16 cellular contexts compared by ENCODE assay signal in genomic region chr5:11504794-11505193, GRCh38.
A peak's percentile ranks its signal among the peaks of the same experiment; 100 is the strongest.
DNase-seq lines count a peak whose midpoint lies in the region; ATAC-seq, FAIRE-seq and TF ChIP-seq lines count a peak whose summit lies in the region.
"Had no signal": no experiment of that assay in that cellular context is flagged by ENCODE, and none has a peak within 500 bp of the region (broad histone marks: within the 10 kb centered on the region; RNA-seq: fewer than 3 reads in every experiment).

No MANE protein-coding gene starts in this region.

- H3K9ac ChIP-seq in astrocyte (ENCODE audit: low read length) (no peak overlapping the region), mesendoderm (ENCODE audit: low read length) (no peak overlapping the region)

- H2AK5ac ChIP-seq in mesendoderm (ENCODE audit: low read length): no peak overlapping the region

- FAIRE-seq in astrocyte (lab: Jason Lieb, UNC): no peak

- H3K27ac Mint-ChIP-seq in astrocyte (ENCODE audit: unreplicated experiment): no peak overlapping the region
- no peak overlapping the region for H3K27ac Mint-ChIP-seq in activated naive CD4-positive, alpha-beta T cell treated with anti-CD3 and anti-CD28 coated beads, Interleukin-2, amount 50 U/mL, for 72 hours
- H3K27ac Mint-ChIP-seq: activated T-helper 1 cell treated with anti-CD3 and anti-CD28 coated beads, Interleukin-12 subunit alpha, Interleukin-12 subunit beta, Interleukin-2, Interleukin-4 antibody, amounts not matched to agents 30 ng/mL and 10 ng/mL and 1 ng/mL, durations not matched to agents 14 hours and 24 hours and 36 hours; stimulated activated effector memory CD8-positive, alpha-beta T cell treated with anti-CD3 and anti-CD28 coated beads, Interleukin-12 subunit alpha, Interleukin-12 subunit beta, amount 100 ng/mL, for 72 hours; T-helper 1 cell treated with Interleukin-12 subunit alpha and Interleukin-12 subunit beta and Interleukin-4 antibody, amounts not matched to agents 30 μg/mL and 1 μg/mL, for 36 hours had no signal

- H3K4me1 Mint-ChIP-seq in astrocyte (ENCODE audit: low read depth, unreplicated experiment): no peaks in the 10 kb centered on the region
- H3K4me1 Mint-ChIP-seq: stimulated activated effector memory CD8-positive, alpha-beta T cell treated with anti-CD3 and anti-CD28 coated beads, Interleukin-12 subunit alpha, Interleukin-12 subunit beta, amount 100 ng/mL, for 72 hours had no signal

- H3K56ac ChIP-seq in mesendoderm (ENCODE audit: low read length): no peak overlapping the region

- no peak overlapping the region for H3K4ac ChIP-seq in mesendoderm (ENCODE audit: low read depth, low read length)

- no peaks in the 10 kb centered on the region for H3K79me1 ChIP-seq in mesendoderm (ENCODE audit: low read length)

- no peak overlapping the region for H3K4me3 Mint-ChIP-seq in astrocyte (ENCODE audit: unreplicated experiment)
- H3K4me3 Mint-ChIP-seq: activated T-helper 1 cell treated with anti-CD3 and anti-CD28 coated beads, Interleukin-12 subunit alpha, Interleukin-12 subunit beta, Interleukin-2, Interleukin-4 antibody, amounts not matched to agents 30 ng/mL and 10 ng/mL and 1 ng/mL, durations not matched to agents 14 hours and 24 hours and 36 hours; stimulated activated effector memory CD8-positive, alpha-beta T cell treated with anti-CD3 and anti-CD28 coated beads, Interleukin-12 subunit alpha, Interleukin-12 subunit beta, amount 100 ng/mL, for 72 hours; T-helper 1 cell treated with Interleukin-12 subunit alpha and Interleukin-12 subunit beta and Interleukin-4 antibody, amounts not matched to agents 30 μg/mL and 1 μg/mL, for 36 hours had no signal

- H3K36me3 ChIP-seq in BE2C (no peaks in the 10 kb centered on the region; the same call in 1 of the 2 replicates), astrocyte (ENCODE audit: insufficient read depth, low read length) (no peaks in the 10 kb centered on the region), mesendoderm (ENCODE audit: control insufficient read depth, insufficient read depth, low read length) (no peaks in the 10 kb centered on the region), lower lobe of right lung (no peaks in the 10 kb centered on the region), PC-9 (ENCODE audit: low read depth) (no peaks in the 10 kb centered on the region)
- H3K36me3 ChIP-seq: gastroesophageal sphincter, uterus had no signal

- no peak overlapping the region for H2AFZ ChIP-seq in astrocyte (ENCODE audit: low read depth, low read length)
- H2AFZ ChIP-seq in PC-9: no peak overlapping the region

- CTCF ChIA-PET in PC-9 (lab: Charles Lee): no interaction called here

- H3K27ac ChIP-seq in astrocyte (ENCODE audit: low read depth, low read length) (no peak overlapping the region), mesendoderm (ENCODE audit: low read depth, low read length) (no peak overlapping the region), lower lobe of right lung (no peak overlapping the region), PC-9 (no peak overlapping the region)
- H3K27ac ChIP-seq: gastroesophageal sphincter, uterus had no signal

- no peaks in the 10 kb centered on the region for H3K9me2 ChIP-seq in PC-9 (ENCODE audit: insufficient read depth)

- no peak overlapping the region for H2BK15ac ChIP-seq in mesendoderm (replicated peaks; ENCODE audit: low read depth)

- H3K79me2 ChIP-seq in astrocyte (ENCODE audit: insufficient read depth, low read length): no peaks in the 10 kb centered on the region
- H3K79me2 ChIP-seq in mesendoderm (ENCODE audit: control insufficient read depth, insufficient read depth, low read length): no peaks in the 10 kb centered on the region
- no peaks in the 10 kb centered on the region for H3K79me2 ChIP-seq in PC-9 (ENCODE audit: low read depth)

- H3K27me3 ChIP-seq in BE2C: no peaks in the 10 kb centered on the region
- H3K27me3 ChIP-seq in astrocyte (ENCODE audit: insufficient read depth, low read length): no peaks in the 10 kb centered on the region
- H3K27me3 ChIP-seq in mesendoderm (ENCODE audit: insufficient read depth, low read length, poor library complexity): no peaks in the 10 kb centered on the region
- H3K27me3 ChIP-seq in lower lobe of right lung (ENCODE audit: low read depth): no peaks in the 10 kb centered on the region
- H3K27me3 ChIP-seq in PC-9 (ENCODE audit: insufficient read depth, low read depth): peaks cover 14% of the 10 kb centered on the region; the same call in 1 of the 2 replicates
- H3K27me3 ChIP-seq: uterus had no signal

- H3K36me3 Mint-ChIP-seq in astrocyte (ENCODE audit: low read depth, unreplicated experiment): no peaks in the 10 kb centered on the region
- H3K36me3 Mint-ChIP-seq in activated naive CD4-positive, alpha-beta T cell treated with anti-CD3 and anti-CD28 coated beads, Interleukin-2, amount 50 U/mL, for 72 hours: no peaks in the 10 kb centered on the region
- H3K36me3 Mint-ChIP-seq: stimulated activated effector memory CD8-positive, alpha-beta T cell treated with anti-CD3 and anti-CD28 coated beads, Interleukin-12 subunit alpha, Interleukin-12 subunit beta, amount 100 ng/mL, for 72 hours had no signal

- no peak for ATAC-seq in lower lobe of right lung
- no peak for ATAC-seq in activated naive CD4-positive, alpha-beta T cell treated with anti-CD3 and anti-CD28 coated beads, Interleukin-2, amount 50 U/mL, for 72 hours
- ATAC-seq: gastroesophageal sphincter; stimulated activated effector memory CD8-positive, alpha-beta T cell treated with anti-CD3 and anti-CD28 coated beads, Interleukin-12 subunit alpha, Interleukin-12 subunit beta, amount 100 ng/mL, for 72 hours had no signal

- H2BK120ac ChIP-seq in mesendoderm (ENCODE audit: low read depth, low read length): no peak overlapping the region

- peak; percentile 54 for DNase-seq in BE2C
- peak; percentile 64 for DNase-seq in LHCN-M2 (ENCODE audit: low read depth)
- DNase-seq in astrocyte (ENCODE audit: low read depth): peak; percentile 45
- DNase-seq in mesendoderm: peak; percentile 53
- no peak for DNase-seq in lower lobe of right lung
- no peak for DNase-seq in GM13977 (ENCODE audit: low spot score)
- no peak for DNase-seq in activated naive CD4-positive, alpha-beta T cell treated with anti-CD3 and anti-CD28 coated beads, Interleukin-2, amount 50 U/mL, for 72 hours (ENCODE audit: low spot score in 2 of 2)
- no peak for DNase-seq in PC-9
- DNase-seq: activated CD4-positive, alpha-beta T cell treated with anti-CD3 and anti-CD28 coated beads for 4 hours; effector memory CD4-positive, alpha-beta T cell; stimulated activated CD4-positive, alpha-beta T cell treated with anti-CD3 and anti-CD28 coated beads, Interleukin-4, amount 100 ng/mL, for 24 hours; uterus had no signal

- no peak overlapping the region for H4K5ac ChIP-seq in mesendoderm (ENCODE audit: low read length)

- H3K4me1 ChIP-seq in BE2C: no peaks in the 10 kb centered on the region
- no peaks in the 10 kb centered on the region for H3K4me1 ChIP-seq in astrocyte (ENCODE audit: insufficient read depth, low read length)
- no peaks in the 10 kb centered on the region for H3K4me1 ChIP-seq in mesendoderm (ENCODE audit: control insufficient read depth, low read depth, low read length)
- H3K4me1 ChIP-seq in lower lobe of right lung: no peaks in the 10 kb centered on the region
- no peaks in the 10 kb centered on the region for H3K4me1 ChIP-seq in PC-9 (replicated peaks; ENCODE audit: insufficient read depth)
- H3K4me1 ChIP-seq: gastroesophageal sphincter, uterus had no signal

- H3F3A ChIP-seq in PC-9 (ENCODE audit: insufficient read depth, low read depth): no peaks in the 10 kb centered on the region

- TF ChIP-seq CTCF in BE2C (IDR thresholded peaks at IDR 0.05; ENCODE audit: low read depth, low read length): no peak
- no peak for TF ChIP-seq CTCF in astrocyte (IDR thresholded peaks at IDR 0.05; ENCODE audit: insufficient read depth, low read depth, low read length)
- TF ChIP-seq CTCF in lower lobe of right lung (IDR thresholded peaks at IDR 0.05): no peak
- no peak for TF ChIP-seq CTCF in GM13977 (IDR thresholded peaks at IDR 0.05; ENCODE audit: extremely low read depth, insufficient read depth, missing control alignments)
- TF ChIP-seq CTCF in PC-9 (conservative IDR thresholded peaks at IDR 0.05): no peak

- no TSS peak for BruUV-seq in PC-9 (replicated peaks; lab: Mats Ljungman, UMichigan)

- H3K27me3 Mint-ChIP-seq in astrocyte (ENCODE audit: low read depth, unreplicated experiment): no peaks in the 10 kb centered on the region

- no peak overlapping the region for H3K23ac ChIP-seq in mesendoderm (ENCODE audit: low read length)

- no CpG with 5 or more reads among the region's 4 CpGs for WGBS in mesendoderm (ENCODE audit: extremely low coverage, insufficient coverage, low lambda C conversion rate)

- in situ Hi-C loops in GM13977 (cut with MboI; ENCODE audit: low pct_unique_long_range_greater_than_20kb, low sequenced_read_pairs, unreplicated experiment): no loop called here

- POLR2A ChIA-PET in PC-9 (lab: Charles Lee; ENCODE audit: unreplicated experiment): no interaction called here

- H4K20me1 ChIP-seq in astrocyte (ENCODE audit: insufficient read depth, low read length) (no peaks in the 10 kb centered on the region), PC-9 (ENCODE audit: insufficient read depth) (no peaks in the 10 kb centered on the region)

- H2BK5ac ChIP-seq in mesendoderm (ENCODE audit: low read length): no peak overlapping the region

- no peak overlapping the region for H4K8ac ChIP-seq in mesendoderm (ENCODE audit: low read depth, low read length)

- no peak overlapping the region for H3K4me3 ChIP-seq in BE2C (ENCODE audit: low read depth, low read length)
- H3K4me3 ChIP-seq in astrocyte (ENCODE audit: insufficient read depth, low read depth, low read length): no peak overlapping the region
- no peak overlapping the region for H3K4me3 ChIP-seq in mesendoderm (ENCODE audit: low read length)
- H3K4me3 ChIP-seq in lower lobe of right lung: no peak overlapping the region
- no peak overlapping the region for H3K4me3 ChIP-seq in PC-9
- H3K4me3 ChIP-seq: gastroesophageal sphincter, uterus had no signal

- intact Hi-C loops in lower lobe of right lung (cut with DNase I): no loop called here
- intact Hi-C loops in PC-9 (cut with micrococcal nuclease; ENCODE audit: unreplicated experiment): no loop called here

- H3K4me2 ChIP-seq in astrocyte (ENCODE audit: low read length) (no peak overlapping the region), mesendoderm (ENCODE audit: low read length) (no peak overlapping the region), PC-9 (no peak overlapping the region)

- H3K9me3 Mint-ChIP-seq in astrocyte (ENCODE audit: unreplicated experiment): no peaks in the 10 kb centered on the region
- no peaks in the 10 kb centered on the region for H3K9me3 Mint-ChIP-seq in activated naive CD4-positive, alpha-beta T cell treated with anti-CD3 and anti-CD28 coated beads, Interleukin-2, amount 50 U/mL, for 72 hours
- H3K9me3 Mint-ChIP-seq: activated T-helper 1 cell treated with anti-CD3 and anti-CD28 coated beads, Interleukin-12 subunit alpha, Interleukin-12 subunit beta, Interleukin-2, Interleukin-4 antibody, amounts not matched to agents 30 ng/mL and 10 ng/mL and 1 ng/mL, durations not matched to agents 14 hours and 24 hours and 36 hours; T-helper 1 cell treated with Interleukin-12 subunit alpha and Interleukin-12 subunit beta and Interleukin-4 antibody, amounts not matched to agents 30 μg/mL and 1 μg/mL, for 36 hours had no signal

- H3K9me3 ChIP-seq in BE2C (no peaks in the 10 kb centered on the region), astrocyte (ENCODE audit: insufficient read depth, low read depth, low read length) (no peaks in the 10 kb centered on the region), lower lobe of right lung (no peaks in the 10 kb centered on the region), PC-9 (ENCODE audit: insufficient read depth, low read depth) (no peaks in the 10 kb centered on the region)
- H3K9me3 ChIP-seq: uterus had no signal

- no peak overlapping the region for H3K18ac ChIP-seq in mesendoderm (ENCODE audit: low read length)

Comparison
In these comparisons a context has a peak if more than half of its experiments do, and no peak if none do; other contexts are left out.
1. DNase-seq: peak in BE2C (single experiment), LHCN-M2 (single experiment), astrocyte (single experiment) and mesendoderm (single experiment); none in lower lobe of right lung (single experiment), GM13977 (single experiment), activated naive CD4-positive, alpha-beta T cell treated with anti-CD3 and anti-CD28 coated beads, Interleukin-2, amount 50 U/mL, for 72 hours (0 of 2) and PC-9 (0 of 2).